Comparison of ENCODE assay signal across 1 cellular context in the genomic region with DNA sequence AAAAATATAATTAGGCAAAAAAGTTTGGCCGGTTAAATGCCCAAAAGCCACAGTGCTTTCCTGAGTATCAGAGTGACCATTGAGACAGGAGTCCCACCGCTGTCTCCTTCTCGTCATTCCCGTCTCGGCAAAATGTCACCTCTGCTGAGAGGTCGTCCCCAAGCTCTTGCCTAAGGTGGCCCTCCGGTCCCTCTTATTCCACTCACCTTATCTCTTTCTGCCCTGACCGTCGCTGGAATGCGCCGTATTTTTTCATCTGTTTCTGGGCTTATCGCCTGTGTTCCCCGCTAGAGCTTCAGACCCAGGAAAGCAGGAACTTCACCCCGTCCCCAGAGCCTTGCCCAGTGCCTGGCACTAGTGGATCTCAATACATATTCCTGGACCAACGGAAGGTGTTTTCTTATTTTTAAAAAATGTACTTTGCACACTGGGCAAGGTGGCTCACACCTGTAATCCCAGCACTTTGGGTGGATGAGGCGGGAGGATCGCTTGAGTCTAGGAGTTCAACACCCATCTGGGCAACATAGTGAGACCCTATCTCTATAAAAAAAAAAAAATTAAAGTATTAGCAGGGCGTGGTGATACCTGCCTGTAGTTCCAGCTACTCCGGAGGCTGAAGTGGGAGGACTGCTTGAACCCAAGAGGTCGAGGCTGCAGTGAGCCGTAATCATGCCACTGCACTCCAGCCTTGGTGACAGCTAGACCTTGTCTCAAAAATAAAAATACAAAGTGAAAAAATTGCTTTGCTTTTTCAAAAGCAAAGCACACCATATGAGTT.
TF ChIP-seq lines count a peak whose summit lies in the region.

No MANE protein-coding gene starts in this region.

TF ChIP-seq in HepG2, 621 proteins besides CTCF, POLR2A, EP300 and RAD21 (continued from another document and continues in another):
- TF ChIP-seq, protein P1, sequence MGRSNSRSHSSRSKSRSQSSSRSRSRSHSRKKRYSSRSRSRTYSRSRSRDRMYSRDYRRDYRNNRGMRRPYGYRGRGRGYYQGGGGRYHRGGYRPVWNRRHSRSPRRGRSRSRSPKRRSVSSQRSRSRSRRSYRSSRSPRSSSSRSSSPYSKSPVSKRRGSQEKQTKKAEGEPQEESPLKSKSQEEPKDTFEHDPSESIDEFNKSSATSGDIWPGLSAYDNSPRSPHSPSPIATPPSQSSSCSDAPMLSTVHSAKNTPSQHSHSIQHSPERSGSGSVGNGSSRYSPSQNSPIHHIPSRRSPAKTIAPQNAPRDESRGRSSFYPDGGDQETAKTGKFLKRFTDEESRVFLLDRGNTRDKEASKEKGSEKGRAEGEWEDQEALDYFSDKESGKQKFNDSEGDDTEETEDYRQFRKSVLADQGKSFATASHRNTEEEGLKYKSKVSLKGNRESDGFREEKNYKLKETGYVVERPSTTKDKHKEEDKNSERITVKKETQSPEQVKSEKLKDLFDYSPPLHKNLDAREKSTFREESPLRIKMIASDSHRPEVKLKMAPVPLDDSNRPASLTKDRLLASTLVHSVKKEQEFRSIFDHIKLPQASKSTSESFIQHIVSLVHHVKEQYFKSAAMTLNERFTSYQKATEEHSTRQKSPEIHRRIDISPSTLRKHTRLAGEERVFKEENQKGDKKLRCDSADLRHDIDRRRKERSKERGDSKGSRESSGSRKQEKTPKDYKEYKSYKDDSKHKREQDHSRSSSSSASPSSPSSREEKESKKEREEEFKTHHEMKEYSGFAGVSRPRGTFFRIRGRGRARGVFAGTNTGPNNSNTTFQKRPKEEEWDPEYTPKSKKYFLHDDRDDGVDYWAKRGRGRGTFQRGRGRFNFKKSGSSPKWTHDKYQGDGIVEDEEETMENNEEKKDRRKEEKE (IDR thresholded peaks at IDR 0.05) = no peak
- TF ChIP-seq, protein P2, sequence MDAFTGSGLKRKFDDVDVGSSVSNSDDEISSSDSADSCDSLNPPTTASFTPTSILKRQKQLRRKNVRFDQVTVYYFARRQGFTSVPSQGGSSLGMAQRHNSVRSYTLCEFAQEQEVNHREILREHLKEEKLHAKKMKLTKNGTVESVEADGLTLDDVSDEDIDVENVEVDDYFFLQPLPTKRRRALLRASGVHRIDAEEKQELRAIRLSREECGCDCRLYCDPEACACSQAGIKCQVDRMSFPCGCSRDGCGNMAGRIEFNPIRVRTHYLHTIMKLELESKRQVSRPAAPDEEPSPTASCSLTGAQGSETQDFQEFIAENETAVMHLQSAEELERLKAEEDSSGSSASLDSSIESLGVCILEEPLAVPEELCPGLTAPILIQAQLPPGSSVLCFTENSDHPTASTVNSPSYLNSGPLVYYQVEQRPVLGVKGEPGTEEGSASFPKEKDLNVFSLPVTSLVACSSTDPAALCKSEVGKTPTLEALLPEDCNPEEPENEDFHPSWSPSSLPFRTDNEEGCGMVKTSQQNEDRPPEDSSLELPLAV (CRISPR knock-in tag; conservative IDR thresholded peaks at IDR 0.05; ENCODE audit: low read depth) = no peak
- TF ChIP-seq, protein P3, sequence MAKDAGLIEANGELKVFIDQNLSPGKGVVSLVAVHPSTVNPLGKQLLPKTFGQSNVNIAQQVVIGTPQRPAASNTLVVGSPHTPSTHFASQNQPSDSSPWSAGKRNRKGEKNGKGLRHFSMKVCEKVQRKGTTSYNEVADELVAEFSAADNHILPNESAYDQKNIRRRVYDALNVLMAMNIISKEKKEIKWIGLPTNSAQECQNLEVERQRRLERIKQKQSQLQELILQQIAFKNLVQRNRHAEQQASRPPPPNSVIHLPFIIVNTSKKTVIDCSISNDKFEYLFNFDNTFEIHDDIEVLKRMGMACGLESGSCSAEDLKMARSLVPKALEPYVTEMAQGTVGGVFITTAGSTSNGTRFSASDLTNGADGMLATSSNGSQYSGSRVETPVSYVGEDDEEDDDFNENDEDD (CRISPR knock-in tag; IDR thresholded peaks at IDR 0.05; ENCODE audit: borderline replicate concordance) = no peak
- TF ChIP-seq FOXK1 (CRISPR knock-in tag; IDR thresholded peaks at IDR 0.05; ENCODE audit: borderline replicate concordance, low read depth) = no peak
- no peak for TF ChIP-seq HMGA1 (CRISPR knock-in tag; conservative IDR thresholded peaks at IDR 0.05)
- 0 out of 2 replicates have a peak, but pooled peaks have one; percentile 6 for TF ChIP-seq HNF4A (CRISPR knock-in tag; IDR thresholded peaks at IDR 0.05)
- TF ChIP-seq ZNF775 (CRISPR knock-in tag; IDR thresholded peaks at IDR 0.05; ENCODE audit: borderline replicate concordance) = no peak
- no peak for TF ChIP-seq IKZF4 (CRISPR knock-in tag; IDR thresholded peaks at IDR 0.05; ENCODE audit: borderline replicate concordance, low read depth, not compliant biosample characterization)
- no peak for TF ChIP-seq ZNF841 (CRISPR knock-in tag; IDR thresholded peaks at IDR 0.05; ENCODE audit: borderline replicate concordance)
- no peak for TF ChIP-seq ZNF180 (CRISPR knock-in tag; IDR thresholded peaks at IDR 0.05; ENCODE audit: borderline replicate concordance, low read depth)
- TF ChIP-seq, protein P4, sequence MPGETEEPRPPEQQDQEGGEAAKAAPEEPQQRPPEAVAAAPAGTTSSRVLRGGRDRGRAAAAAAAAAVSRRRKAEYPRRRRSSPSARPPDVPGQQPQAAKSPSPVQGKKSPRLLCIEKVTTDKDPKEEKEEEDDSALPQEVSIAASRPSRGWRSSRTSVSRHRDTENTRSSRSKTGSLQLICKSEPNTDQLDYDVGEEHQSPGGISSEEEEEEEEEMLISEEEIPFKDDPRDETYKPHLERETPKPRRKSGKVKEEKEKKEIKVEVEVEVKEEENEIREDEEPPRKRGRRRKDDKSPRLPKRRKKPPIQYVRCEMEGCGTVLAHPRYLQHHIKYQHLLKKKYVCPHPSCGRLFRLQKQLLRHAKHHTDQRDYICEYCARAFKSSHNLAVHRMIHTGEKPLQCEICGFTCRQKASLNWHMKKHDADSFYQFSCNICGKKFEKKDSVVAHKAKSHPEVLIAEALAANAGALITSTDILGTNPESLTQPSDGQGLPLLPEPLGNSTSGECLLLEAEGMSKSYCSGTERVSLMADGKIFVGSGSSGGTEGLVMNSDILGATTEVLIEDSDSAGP (CRISPR knock-in tag; IDR thresholded peaks at IDR 0.05; ENCODE audit: borderline replicate concordance) = no peak
- TF ChIP-seq FOXA1 (IDR thresholded peaks at IDR 0.05) = no peak
- no peak for TF ChIP-seq FOXA1 (CRISPR knock-in tag; IDR thresholded peaks at IDR 0.05)
- TF ChIP-seq ZSCAN9 (CRISPR knock-in tag; IDR thresholded peaks at IDR 0.05; ENCODE audit: borderline replicate concordance) = no peak
- no peak for TF ChIP-seq ZFP37 (CRISPR knock-in tag; IDR thresholded peaks at IDR 0.05; ENCODE audit: borderline replicate concordance)
- no peak for TF ChIP-seq SRF (IDR thresholded peaks at IDR 0.05; ENCODE audit: low read depth, low read length)
- no peak for TF ChIP-seq RARG (CRISPR knock-in tag; IDR thresholded peaks at IDR 0.05; ENCODE audit: low read depth)
- TF ChIP-seq FOXM1 (CRISPR knock-in tag; IDR thresholded peaks at IDR 0.05) = no peak
- TF ChIP-seq, protein P5, sequence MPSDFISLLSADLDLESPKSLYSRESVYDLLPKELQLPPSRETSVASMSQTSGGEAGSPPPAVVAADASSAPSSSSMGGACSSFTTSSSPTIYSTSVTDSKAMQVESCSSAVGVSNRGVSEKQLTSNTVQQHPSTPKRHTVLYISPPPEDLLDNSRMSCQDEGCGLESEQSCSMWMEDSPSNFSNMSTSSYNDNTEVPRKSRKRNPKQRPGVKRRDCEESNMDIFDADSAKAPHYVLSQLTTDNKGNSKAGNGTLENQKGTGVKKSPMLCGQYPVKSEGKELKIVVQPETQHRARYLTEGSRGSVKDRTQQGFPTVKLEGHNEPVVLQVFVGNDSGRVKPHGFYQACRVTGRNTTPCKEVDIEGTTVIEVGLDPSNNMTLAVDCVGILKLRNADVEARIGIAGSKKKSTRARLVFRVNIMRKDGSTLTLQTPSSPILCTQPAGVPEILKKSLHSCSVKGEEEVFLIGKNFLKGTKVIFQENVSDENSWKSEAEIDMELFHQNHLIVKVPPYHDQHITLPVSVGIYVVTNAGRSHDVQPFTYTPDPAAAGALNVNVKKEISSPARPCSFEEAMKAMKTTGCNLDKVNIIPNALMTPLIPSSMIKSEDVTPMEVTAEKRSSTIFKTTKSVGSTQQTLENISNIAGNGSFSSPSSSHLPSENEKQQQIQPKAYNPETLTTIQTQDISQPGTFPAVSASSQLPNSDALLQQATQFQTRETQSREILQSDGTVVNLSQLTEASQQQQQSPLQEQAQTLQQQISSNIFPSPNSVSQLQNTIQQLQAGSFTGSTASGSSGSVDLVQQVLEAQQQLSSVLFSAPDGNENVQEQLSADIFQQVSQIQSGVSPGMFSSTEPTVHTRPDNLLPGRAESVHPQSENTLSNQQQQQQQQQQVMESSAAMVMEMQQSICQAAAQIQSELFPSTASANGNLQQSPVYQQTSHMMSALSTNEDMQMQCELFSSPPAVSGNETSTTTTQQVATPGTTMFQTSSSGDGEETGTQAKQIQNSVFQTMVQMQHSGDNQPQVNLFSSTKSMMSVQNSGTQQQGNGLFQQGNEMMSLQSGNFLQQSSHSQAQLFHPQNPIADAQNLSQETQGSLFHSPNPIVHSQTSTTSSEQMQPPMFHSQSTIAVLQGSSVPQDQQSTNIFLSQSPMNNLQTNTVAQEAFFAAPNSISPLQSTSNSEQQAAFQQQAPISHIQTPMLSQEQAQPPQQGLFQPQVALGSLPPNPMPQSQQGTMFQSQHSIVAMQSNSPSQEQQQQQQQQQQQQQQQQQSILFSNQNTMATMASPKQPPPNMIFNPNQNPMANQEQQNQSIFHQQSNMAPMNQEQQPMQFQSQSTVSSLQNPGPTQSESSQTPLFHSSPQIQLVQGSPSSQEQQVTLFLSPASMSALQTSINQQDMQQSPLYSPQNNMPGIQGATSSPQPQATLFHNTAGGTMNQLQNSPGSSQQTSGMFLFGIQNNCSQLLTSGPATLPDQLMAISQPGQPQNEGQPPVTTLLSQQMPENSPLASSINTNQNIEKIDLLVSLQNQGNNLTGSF (CRISPR knock-in tag; IDR thresholded peaks at IDR 0.05) = no peak; the same call in 1 of the 2 replicates
- no peak for TF ChIP-seq ZSCAN31 (CRISPR knock-in tag; IDR thresholded peaks at IDR 0.05; ENCODE audit: low read depth)
- no peak for TF ChIP-seq HNF4G (IDR thresholded peaks at IDR 0.05; ENCODE audit: borderline replicate concordance, low read depth, low read length)
- no peak for TF ChIP-seq HNF4G (CRISPR knock-in tag; IDR thresholded peaks at IDR 0.05; ENCODE audit: borderline replicate concordance, low read depth)
- no peak for TF ChIP-seq REL (CRISPR knock-in tag; conservative IDR thresholded peaks at IDR 0.05)
- TF ChIP-seq ELF3 (CRISPR knock-in tag; IDR thresholded peaks at IDR 0.05) = no peak
- no peak for TF ChIP-seq SMARCE1 (IDR thresholded peaks at IDR 0.05; ENCODE audit: borderline replicate concordance)
- TF ChIP-seq, protein P6, sequence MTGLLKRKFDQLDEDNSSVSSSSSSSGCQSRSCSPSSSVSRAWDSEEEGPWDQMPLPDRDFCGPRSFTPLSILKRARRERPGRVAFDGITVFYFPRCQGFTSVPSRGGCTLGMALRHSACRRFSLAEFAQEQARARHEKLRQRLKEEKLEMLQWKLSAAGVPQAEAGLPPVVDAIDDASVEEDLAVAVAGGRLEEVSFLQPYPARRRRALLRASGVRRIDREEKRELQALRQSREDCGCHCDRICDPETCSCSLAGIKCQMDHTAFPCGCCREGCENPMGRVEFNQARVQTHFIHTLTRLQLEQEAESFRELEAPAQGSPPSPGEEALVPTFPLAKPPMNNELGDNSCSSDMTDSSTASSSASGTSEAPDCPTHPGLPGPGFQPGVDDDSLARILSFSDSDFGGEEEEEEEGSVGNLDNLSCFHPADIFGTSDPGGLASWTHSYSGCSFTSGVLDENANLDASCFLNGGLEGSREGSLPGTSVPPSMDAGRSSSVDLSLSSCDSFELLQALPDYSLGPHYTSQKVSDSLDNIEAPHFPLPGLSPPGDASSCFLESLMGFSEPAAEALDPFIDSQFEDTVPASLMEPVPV (CRISPR knock-in tag; IDR thresholded peaks at IDR 0.05) = no peak
- no peak for TF ChIP-seq HNRNPLL (IDR thresholded peaks at IDR 0.05; ENCODE audit: low read depth, low read length, poor library complexity, severe bottlenecking)
- no peak for TF ChIP-seq ARID2 (CRISPR knock-in tag; IDR thresholded peaks at IDR 0.05; ENCODE audit: borderline replicate concordance)
- TF ChIP-seq ZNF572 (CRISPR knock-in tag; IDR thresholded peaks at IDR 0.05) = 0 out of 2 replicates have a peak, but pooled peaks have one; percentile 9
- TF ChIP-seq KDM5A (IDR thresholded peaks at IDR 0.05; ENCODE audit: borderline replicate concordance, low read length) = no peak
- TF ChIP-seq, protein P7, sequence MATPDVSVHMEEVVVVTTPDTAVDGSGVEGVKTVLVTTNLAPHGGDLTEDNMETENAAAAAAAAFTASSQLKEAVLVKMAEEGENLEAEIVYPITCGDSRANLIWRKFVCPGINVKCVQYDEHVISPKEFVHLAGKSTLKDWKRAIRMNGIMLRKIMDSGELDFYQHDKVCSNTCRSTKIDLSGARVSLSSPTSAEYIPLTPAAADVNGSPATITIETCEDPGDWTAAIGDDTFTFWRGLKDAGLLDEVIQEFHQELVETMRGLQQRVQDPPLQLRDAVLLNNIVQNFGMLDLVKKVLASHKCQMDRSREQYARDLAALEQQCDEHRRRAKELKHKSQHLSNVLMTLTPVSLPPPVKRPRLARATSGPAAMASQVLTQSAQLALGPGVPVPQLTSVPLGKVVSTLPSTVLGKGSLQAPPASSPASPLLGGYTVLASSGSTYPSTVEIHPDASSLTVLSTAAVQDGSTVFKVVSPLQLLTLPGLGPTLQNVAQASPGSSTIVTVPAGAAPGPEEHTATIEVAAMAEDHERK (CRISPR knock-in tag; IDR thresholded peaks at IDR 0.05; ENCODE audit: low read depth) = no peak
- TF ChIP-seq ZNF564 (CRISPR knock-in tag; IDR thresholded peaks at IDR 0.05) = no peak
- TF ChIP-seq, protein P8, sequence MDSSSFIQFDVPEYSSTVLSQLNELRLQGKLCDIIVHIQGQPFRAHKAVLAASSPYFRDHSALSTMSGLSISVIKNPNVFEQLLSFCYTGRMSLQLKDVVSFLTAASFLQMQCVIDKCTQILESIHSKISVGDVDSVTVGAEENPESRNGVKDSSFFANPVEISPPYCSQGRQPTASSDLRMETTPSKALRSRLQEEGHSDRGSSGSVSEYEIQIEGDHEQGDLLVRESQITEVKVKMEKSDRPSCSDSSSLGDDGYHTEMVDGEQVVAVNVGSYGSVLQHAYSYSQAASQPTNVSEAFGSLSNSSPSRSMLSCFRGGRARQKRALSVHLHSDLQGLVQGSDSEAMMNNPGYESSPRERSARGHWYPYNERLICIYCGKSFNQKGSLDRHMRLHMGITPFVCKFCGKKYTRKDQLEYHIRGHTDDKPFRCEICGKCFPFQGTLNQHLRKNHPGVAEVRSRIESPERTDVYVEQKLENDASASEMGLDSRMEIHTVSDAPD (CRISPR knock-in tag; IDR thresholded peaks at IDR 0.05) = no peak
- TF ChIP-seq SP2 (CRISPR knock-in tag; IDR thresholded peaks at IDR 0.05) = no peak
- no peak for TF ChIP-seq ZNF777 (CRISPR knock-in tag; IDR thresholded peaks at IDR 0.05)
- TF ChIP-seq KLF9 (CRISPR knock-in tag; IDR thresholded peaks at IDR 0.05; ENCODE audit: low read depth) = no peak
- no peak for TF ChIP-seq RARA (CRISPR knock-in tag; IDR thresholded peaks at IDR 0.05)
- TF ChIP-seq ZNF674 (CRISPR knock-in tag; IDR thresholded peaks at IDR 0.05; ENCODE audit: low read depth) = no peak
- TF ChIP-seq ZFY (CRISPR knock-in tag; IDR thresholded peaks at IDR 0.05) = no peak
- no peak for TF ChIP-seq ARNT (IDR thresholded peaks at IDR 0.05)
